In the genomic region with DNA sequence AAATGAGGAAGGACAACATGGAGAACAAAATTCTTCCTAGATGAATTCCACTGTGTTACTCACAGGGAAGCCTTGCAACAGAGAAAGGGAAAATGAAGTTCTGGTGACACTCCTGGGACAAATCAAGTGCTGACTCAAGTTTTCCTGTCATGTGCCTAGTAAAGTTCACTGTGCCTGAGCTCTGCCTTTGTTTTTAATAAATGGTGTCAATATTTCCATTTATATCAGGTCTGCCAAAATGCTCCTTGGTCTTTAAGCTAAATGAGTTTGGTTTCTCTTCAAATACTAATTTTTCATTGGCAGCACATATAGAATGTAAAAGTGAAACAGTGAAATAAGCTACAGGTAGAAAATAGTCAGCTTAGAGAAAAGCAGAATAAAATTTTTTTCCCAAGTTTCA, we compare ENCODE assay signal across 11 cellular contexts. TPM values are rescaled to one million over a fixed set of nuclear protein-coding genes. Genes with fewer than 3 reads are reported as not detected.
DNase-seq lines count a peak whose midpoint lies in the region; FAIRE-seq and TF ChIP-seq lines count a peak whose summit lies in the region.
"Had no signal": no experiment of that assay in that cellular context is flagged by ENCODE, and none has a peak within 500 bp of the region (broad histone marks: within the 10 kb centered on the region; RNA-seq: fewer than 3 reads in every experiment).

No MANE protein-coding gene starts in this region.

- no peak overlapping the region for H3K4me3 ChIP-seq in AG09309 (ENCODE audit: control insufficient read depth, low read depth, low read length)
- H3K4me3 ChIP-seq in SK-N-MC, result no peak overlapping the region

- peak overlapping the region; percentile 35 for H3K4me3 Mint-ChIP-seq in osteocyte (ENCODE audit: unreplicated experiment)

- no peaks in the 10 kb centered on the region for H3K9me3 Mint-ChIP-seq in osteocyte (ENCODE audit: unreplicated experiment)

- no peaks in the 10 kb centered on the region for H3K27me3 Mint-ChIP-seq in osteocyte (ENCODE audit: unreplicated experiment)

- peaks cover 9% of the 10 kb centered on the region for H3K36me3 Mint-ChIP-seq in osteocyte (ENCODE audit: unreplicated experiment)

- DNase-seq in AG09309 (ENCODE audit: low read depth) (peak; percentile 53), SK-N-MC (ENCODE audit: low read depth, low spot score) (no peak), fibroblast of peridontal ligament (ENCODE audit: extremely low read depth) (peak; percentile 89), osteocyte (ENCODE audit: extremely low spot score, unreplicated experiment) (peak; percentile 13), T-helper 1 cell (no peak), frontal cortex (ENCODE audit: low spot score in 2 of 2) (no peak), T1000 (lab: John Stamatoyannopoulos, UW) (no peak), iPS-NIHi11 (ENCODE audit: low spot score) (no peak)
- DNase-seq: DND-41, NCI-H1105 had no signal

- H3K4me1 Mint-ChIP-seq in osteocyte (ENCODE audit: unreplicated experiment), result peaks cover 26% of the 10 kb centered on the region

- H3K9ac ChIP-seq in SK-N-MC (ENCODE audit: insufficient read length), result peak overlapping the region; percentile 1

- H3K27ac Mint-ChIP-seq in osteocyte (ENCODE audit: unreplicated experiment), result peak overlapping the region; percentile 90

- peaks cover 22% of the 10 kb centered on the region for H3K36me3 ChIP-seq in SK-N-MC (ENCODE audit: insufficient read depth, low read length)

- TF ChIP-seq CTCF in AG09309 (IDR thresholded peaks at IDR 0.05; ENCODE audit: control insufficient read depth, insufficient read depth, low read depth, low read length, missing control alignments) (no peak), osteocyte (IDR thresholded peaks at IDR 0.05) (no peak)

- FAIRE-seq in frontal cortex (lab: Jason Lieb, UNC), result no peak
- FAIRE-seq: H1 had no signal

- H3K9me3 ChIP-seq in SK-N-MC (ENCODE audit: low read depth, low read length), result no peaks in the 10 kb centered on the region

- peak overlapping the region; percentile 28; the same call in 1 of the 2 replicates for H3K27ac ChIP-seq in SK-N-MC

RNA-seq across cellular contexts. Expression of a gene that starts 33.0 kb away (rescaled TPM):
- total RNA-seq in osteocyte (not detected in 2 replicates), frontal cortex (not detected)
- total RNA-seq: H1 had no signal

RNA-seq across cellular contexts. Expression of a gene that starts 40.9 kb away (rescaled TPM):
- total RNA-seq in osteocyte (42.6 and 51.8 TPM in 2 replicates), frontal cortex (86.4 TPM)

Comparison
In these comparisons a context has a peak if more than half of its experiments do, and no peak if none do; other contexts are left out.
1. DNase-seq: peak in AG09309 (single experiment), fibroblast of peridontal ligament (single experiment) and osteocyte (single experiment); none in SK-N-MC (single experiment), T-helper 1 cell (0 of 5), frontal cortex (0 of 2), T1000 (single experiment) and iPS-NIHi11 (single experiment).